ENCODE assay signal across 9 cellular contexts in the genomic region with DNA sequence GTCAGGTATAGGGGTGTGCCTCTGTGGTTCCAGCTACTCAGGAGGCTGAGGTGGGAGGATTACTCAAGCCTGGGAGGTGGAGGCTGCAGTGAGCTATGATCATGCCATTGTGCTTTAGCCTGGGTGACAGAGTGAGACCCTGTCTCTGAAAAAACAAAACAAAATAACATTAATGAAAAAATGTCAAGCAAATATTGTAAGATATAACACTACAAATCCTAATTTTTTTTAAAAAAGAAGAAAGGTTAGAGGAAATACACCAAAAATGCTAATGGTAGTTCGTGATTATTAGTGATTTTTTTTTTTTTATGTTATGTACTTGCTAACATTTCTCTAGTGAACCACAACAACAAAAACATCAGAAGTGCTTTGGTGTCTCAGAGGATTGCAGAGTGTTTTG.
"Had no signal": no experiment of that assay in that cellular context is flagged by ENCODE, and none has a peak within 500 bp of the region (broad histone marks: within the 10 kb centered on the region; RNA-seq: fewer than 3 reads in every experiment).

No MANE protein-coding gene starts in this region.

- H3K4me3 ChIP-seq: GM23338, K562 had no signal

- H3K27ac ChIP-seq: HL-60 had no signal

- H3K4me2 ChIP-seq: GM23338 had no signal

- FAIRE-seq: H1, H54, K562 had no signal

- H2AFZ ChIP-seq: GM23338 had no signal

- ATAC-seq: GM23338, K562 had no signal

- DNase-seq: H9, HCEC 1CT, HFFc6, IMR-90 had no signal
